14 cellular contexts compared by ENCODE assay signal in the genomic region with DNA sequence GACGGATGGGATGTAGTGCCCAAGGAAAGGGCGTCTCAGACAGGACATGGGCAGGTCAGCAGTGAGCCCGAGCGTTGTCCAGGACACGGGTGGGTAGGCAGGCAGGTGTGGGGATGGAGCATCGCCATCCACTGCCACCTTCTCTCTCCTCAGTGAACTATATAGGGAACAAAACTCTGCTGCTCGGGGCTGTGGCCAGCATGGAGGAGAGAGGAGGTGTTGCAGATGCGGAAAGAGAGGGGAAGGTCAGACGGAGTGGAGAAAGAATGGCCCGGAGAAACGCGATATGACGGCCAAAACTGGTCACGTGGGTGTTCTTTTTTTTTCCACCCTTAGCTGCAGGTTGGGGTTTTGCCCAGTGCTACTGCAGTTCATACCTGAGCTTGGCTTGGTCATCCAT.
"Had no signal": no experiment of that assay in that cellular context is flagged by ENCODE, and none has a peak within 500 bp of the region (broad histone marks: within the 10 kb centered on the region; RNA-seq: fewer than 3 reads in every experiment).

No MANE protein-coding gene starts in this region.

- H3K4me1 Mint-ChIP-seq: activated CD4-positive, alpha-beta T cell treated with anti-CD3 and anti-CD28 coated beads, Interleukin-2, amount 10 ng/mL, durations not matched to agents 7 days and 5 days; activated naive CD4-positive, alpha-beta T cell treated with anti-CD3 and anti-CD28 coated beads, Interleukin-2, amount 10 ng/mL, durations not matched to agents 7 days and 5 days; mesothelial cell of epicardium; neural crest cell had no signal

- H3K4me3 Mint-ChIP-seq: activated CD4-positive, alpha-beta T cell treated with anti-CD3 and anti-CD28 coated beads, Interleukin-2, amount 10 ng/mL, durations not matched to agents 7 days and 5 days; activated naive CD4-positive, alpha-beta T cell treated with anti-CD3 and anti-CD28 coated beads, Interleukin-2, amount 10 ng/mL, durations not matched to agents 7 days and 5 days; effector memory CD8-positive, alpha-beta T cell; mesothelial cell of epicardium; neural crest cell; T-helper 1 cell treated with Interleukin-12 subunit alpha and Interleukin-12 subunit beta and Interleukin-4 antibody, amounts not matched to agents 30 μg/mL and 1 μg/mL, for 36 hours; WTC11 had no signal

- H3K9me3 ChIP-seq: pancreas had no signal

- H3K27ac ChIP-seq: hepatocyte, pancreas had no signal

- H3K4me3 ChIP-seq: hepatocyte, pancreas had no signal

- H3K9me3 Mint-ChIP-seq: activated CD4-positive, alpha-beta T cell treated with anti-CD3 and anti-CD28 coated beads, Interleukin-2, amount 10 ng/mL, durations not matched to agents 7 days and 5 days; activated naive CD4-positive, alpha-beta T cell treated with anti-CD3 and anti-CD28 coated beads, Interleukin-2, amount 10 ng/mL, durations not matched to agents 7 days and 5 days; effector memory CD8-positive, alpha-beta T cell; mesothelial cell of epicardium; neural crest cell; T-helper 1 cell treated with Interleukin-12 subunit alpha and Interleukin-12 subunit beta and Interleukin-4 antibody, amounts not matched to agents 30 μg/mL and 1 μg/mL, for 36 hours; WTC11 had no signal

- H3K4me1 ChIP-seq: pancreas had no signal

- H3K27me3 ChIP-seq: pancreas had no signal

- H3K36me3 ChIP-seq: pancreas had no signal

- DNase-seq: activated CD4-positive, alpha-beta T cell treated with anti-CD3 and anti-CD28 coated beads, Interleukin-2, amount 10 ng/mL, durations not matched to agents 7 days and 5 days; activated naive CD4-positive, alpha-beta T cell treated with anti-CD3 and anti-CD28 coated beads, Interleukin-2, amount 10 ng/mL, durations not matched to agents 7 days and 5 days; caudate nucleus; cortex of kidney; effector memory CD8-positive, alpha-beta T cell; small intestine; substantia nigra; trophoblast cell had no signal

- H3K27ac Mint-ChIP-seq: activated CD4-positive, alpha-beta T cell treated with anti-CD3 and anti-CD28 coated beads, Interleukin-2, amount 10 ng/mL, durations not matched to agents 7 days and 5 days; activated naive CD4-positive, alpha-beta T cell treated with anti-CD3 and anti-CD28 coated beads, Interleukin-2, amount 10 ng/mL, durations not matched to agents 7 days and 5 days; effector memory CD8-positive, alpha-beta T cell; mesothelial cell of epicardium; T-helper 1 cell treated with Interleukin-12 subunit alpha and Interleukin-12 subunit beta and Interleukin-4 antibody, amounts not matched to agents 30 μg/mL and 1 μg/mL, for 36 hours; WTC11 had no signal

- ATAC-seq: effector memory CD8-positive, alpha-beta T cell; pancreas; WTC11 had no signal

- H3K36me3 Mint-ChIP-seq: activated naive CD4-positive, alpha-beta T cell treated with anti-CD3 and anti-CD28 coated beads, Interleukin-2, amount 10 ng/mL, durations not matched to agents 7 days and 5 days; mesothelial cell of epicardium; WTC11 had no signal

- H3K27me3 Mint-ChIP-seq: activated CD4-positive, alpha-beta T cell treated with anti-CD3 and anti-CD28 coated beads, Interleukin-2, amount 10 ng/mL, durations not matched to agents 7 days and 5 days had no signal
